ENCODE assay signal across 8 cellular contexts in the genomic region with DNA sequence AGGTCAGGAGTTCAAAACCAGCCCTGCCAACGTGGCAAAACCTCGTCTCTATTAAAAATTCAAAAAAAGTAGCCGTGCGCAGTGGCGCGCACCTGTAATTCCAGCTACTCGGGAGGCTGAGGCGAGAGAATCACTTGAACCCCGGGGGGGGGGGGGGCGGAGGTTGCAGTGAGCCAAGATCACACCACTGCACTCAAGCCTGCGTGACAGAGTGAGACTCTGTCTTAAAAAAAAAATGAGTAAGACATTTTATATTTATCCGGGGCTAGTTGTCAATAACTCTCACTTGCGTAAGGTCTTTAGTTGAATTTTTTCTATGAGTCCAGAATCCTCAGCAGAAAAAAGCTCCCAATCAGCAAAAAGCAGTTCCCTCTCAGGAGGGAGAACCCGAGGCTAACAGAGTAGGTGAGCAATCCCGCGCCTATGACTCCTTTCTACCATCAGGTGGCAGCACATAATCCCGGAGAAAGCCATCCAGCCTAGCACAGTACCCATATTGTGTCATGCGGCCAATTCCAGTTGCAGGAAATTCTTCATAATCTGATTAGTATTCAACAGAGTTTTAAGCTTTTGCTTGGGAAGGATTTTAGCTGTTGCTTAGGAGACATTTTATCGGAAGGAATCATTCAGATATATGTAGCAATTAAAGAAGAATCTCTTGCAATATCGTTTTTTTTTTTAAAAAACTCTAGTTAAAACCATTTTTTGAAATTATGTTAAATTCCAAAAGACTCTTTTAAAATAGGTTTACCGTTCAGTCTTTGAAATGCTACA. TPM values are rescaled to one million over a fixed set of nuclear protein-coding genes. Genes with fewer than 3 reads are reported as not detected.
DNase-seq lines count a peak whose midpoint lies in the region; TF ChIP-seq lines count a peak whose summit lies in the region.

No MANE protein-coding gene starts in this region.

- no peaks in the 10 kb centered on the region for H3K36me3 ChIP-seq in suprapubic skin

- 44% methylated on average over 21 of the region's 21 CpGs for WGBS in suprapubic skin

- no peak overlapping the region for H3K27ac ChIP-seq in suprapubic skin

- H3K4me3 ChIP-seq in fibroblast of the aortic adventitia (ENCODE audit: low read depth, low read length) (no peak overlapping the region), suprapubic skin (no peak overlapping the region)

- peak; percentile 95 for TF ChIP-seq CTCF in fibroblast of the aortic adventitia (IDR thresholded peaks at IDR 0.05; ENCODE audit: insufficient read depth, low read length)
- peak; percentile 48 to 84 for TF ChIP-seq CTCF in suprapubic skin (IDR thresholded peaks at IDR 0.05)

- no peak for TF ChIP-seq POLR2A in suprapubic skin (IDR thresholded peaks at IDR 0.05)

- TF ChIP-seq EP300 in suprapubic skin (IDR thresholded peaks at IDR 0.05): no peak

- no peaks in the 10 kb centered on the region for H3K9me3 ChIP-seq in suprapubic skin

- peak; percentile 74 for DNase-seq in GDM1 (lab: John Stamatoyannopoulos, UW)
- peak; percentile 23 for DNase-seq in GOT3 (lab: John Stamatoyannopoulos, UW)
- peak; percentile 61 to 64 for DNase-seq in Kasumi-1 (lab: John Stamatoyannopoulos, UW)
- DNase-seq in RKO (ENCODE audit: low spot score): peak; percentile 87
- peak; percentile 25 for DNase-seq in activated T-helper 1 cell treated with Interleukin-2 at 50 U/mL for 16 hours (ENCODE audit: low read depth)
- peak; percentile 88 for DNase-seq in fibroblast of the aortic adventitia (ENCODE audit: low read depth)
- DNase-seq in non-pigmented ciliary epithelial cell (ENCODE audit: low read depth): peak; percentile 41
- peak; percentile 71 to 85 for DNase-seq in suprapubic skin (ENCODE audit: low spot score in 2 of 2)

- H3K27me3 ChIP-seq in suprapubic skin: no peaks in the 10 kb centered on the region

- H3K4me1 ChIP-seq in suprapubic skin: peaks cover 6% of the 10 kb centered on the region

RNA-seq across cellular contexts. Expression of a gene that starts 11.9 kb away (rescaled TPM):
- total RNA-seq in fibroblast of the aortic adventitia (ENCODE audit: low replicate concordance) (not detected in 2 replicates), suprapubic skin (not detected)

RNA-seq across cellular contexts. Expression of a gene that starts 14.6 kb away (rescaled TPM):
- total RNA-seq in fibroblast of the aortic adventitia (ENCODE audit: low replicate concordance) (not detected in 2 replicates), suprapubic skin (not detected)

RNA-seq across cellular contexts. Expression of a gene that starts 29.3 kb away (rescaled TPM):
- not detected in 2 replicates for total RNA-seq in fibroblast of the aortic adventitia (ENCODE audit: low replicate concordance)
- total RNA-seq in suprapubic skin: not detected

RNA-seq across cellular contexts. Expression of a gene that starts 45.6 kb away (rescaled TPM):
- total RNA-seq in fibroblast of the aortic adventitia (ENCODE audit: low replicate concordance) (not detected in 2 replicates), suprapubic skin (not detected)

RNA-seq across cellular contexts. Expression of a gene that starts 50.9 kb away (rescaled TPM):
- not detected in 2 replicates for total RNA-seq in fibroblast of the aortic adventitia (ENCODE audit: low replicate concordance)
- not detected for total RNA-seq in suprapubic skin

Comparison
In these comparisons a context has a peak if more than half of its experiments do, and no peak if none do; other contexts are left out.
1. DNase-seq: peak in every context shown above with its lines; median percentile 88 in fibroblast of the aortic adventitia; 87 in RKO; 78 in suprapubic skin; 74 in GDM1; 62 in Kasumi-1; 41 in non-pigmented ciliary epithelial cell; 25 in activated T-helper 1 cell treated with Interleukin-2 at 50 U/mL for 16 hours; 23 in GOT3.